In genomic region chr1:28259252-28259934, GRCh38 we compare ENCODE assay signal across 8 cellular contexts. TPM values are rescaled to one million over a fixed set of nuclear protein-coding genes. Genes with fewer than 3 reads are reported as not detected.
DNase-seq lines count a peak whose midpoint lies in the region; ATAC-seq and TF ChIP-seq lines count a peak whose summit lies in the region.

Gene SESN2 (plus strand): TSS chr1:28259518. CDS start chr1:28259848, 330 bp downstream.

- intact Hi-C loops in dendritic cell treated with granulocyte-macrophage colony-stimulating factor and Interleukin-4, amounts not matched to agents 40 ng/mL and 50 ng/mL, for 4 days (cut with micrococcal nuclease): loop anchor here (1.0 kb wide), 1 partner anchor 11 kb away; no protein-coding TSS in a partner anchor
- intact Hi-C loops in left lung (cut with DNase I): no loop called here

- H3K4me3 ChIP-seq in left lung: peak within 1 kb of the TSS; percentile 98 to 99

- peaks cover 11% of the 10 kb centered on the region for H3K36me3 Mint-ChIP-seq in dendritic cell treated with granulocyte-macrophage colony-stimulating factor and Interleukin-4, amounts not matched to agents 40 ng/mL and 50 ng/mL, for 4 days (ENCODE audit: low read depth)

- peak within 1 kb of the TSS; percentile 84 to 88 for H3K27ac ChIP-seq in left lung

- H3K9me3 ChIP-seq in left lung: no peaks in the 10 kb centered on the region

- H3K27me3 Mint-ChIP-seq in dendritic cell treated with granulocyte-macrophage colony-stimulating factor and Interleukin-4, amounts not matched to agents 40 ng/mL and 50 ng/mL, for 4 days: peaks cover 3% of the 10 kb centered on the region

- H3K36me3 ChIP-seq in left lung: no peaks in the 10 kb centered on the region

- no peaks in the 10 kb centered on the region for H3K9me3 Mint-ChIP-seq in dendritic cell treated with granulocyte-macrophage colony-stimulating factor and Interleukin-4, amounts not matched to agents 40 ng/mL and 50 ng/mL, for 4 days

- H3K4me1 Mint-ChIP-seq in dendritic cell treated with granulocyte-macrophage colony-stimulating factor and Interleukin-4, amounts not matched to agents 40 ng/mL and 50 ng/mL, for 4 days (ENCODE audit: low read depth): peaks cover 28% of the 10 kb centered on the region

- H3K4me3 Mint-ChIP-seq in dendritic cell treated with granulocyte-macrophage colony-stimulating factor and Interleukin-4, amounts not matched to agents 40 ng/mL and 50 ng/mL, for 4 days: peak within 1 kb of the TSS; percentile 86

- DNase-seq in C1 segment of cervical spinal cord (lab: John Stamatoyannopoulos, UW) (peak; percentile 74 to 98 (median 94)), NCI-H748 treated with DMSO at 0.1 percent for 48 hours (lab: John Stamatoyannopoulos, UW) (peak; percentile 80), left lung (peak; percentile 99)
- DNase-seq in activated CD4-positive, alpha-beta T cell treated with anti-CD3 and anti-CD28 coated beads, Interleukin-2, amount 50 U/mL, for 4 hours: peak; percentile 99 to 100
- peak; percentile 99 for DNase-seq in stimulated activated CD4-positive, alpha-beta T cell treated with anti-CD3 and anti-CD28 coated beads, Interleukin-2, amount 100 ng/mL, for 48 hours

- ATAC-seq in GM19372 (IDR thresholded peaks at IDR 0.05; ENCODE audit: low read depth, unreplicated experiment) (peak; percentile 92), HG03558 (IDR thresholded peaks at IDR 0.05; ENCODE audit: extremely low read depth, unreplicated experiment) (peak; percentile 72), left lung (peak; percentile 97)

- peaks cover 10 to 48% of the 10 kb centered on the region in 2 donors for H3K4me1 ChIP-seq in left lung

- H3K27me3 ChIP-seq in left lung: no peaks in the 10 kb centered on the region

- TF ChIP-seq CTCF in left lung (IDR thresholded peaks at IDR 0.05): no peak

- peak within 1 kb of the TSS; percentile 84 for H3K27ac Mint-ChIP-seq in dendritic cell treated with granulocyte-macrophage colony-stimulating factor and Interleukin-4, amounts not matched to agents 40 ng/mL and 50 ng/mL, for 4 days

RNA-seq across cellular contexts. Expression of gene SESN2, which starts in this region (rescaled TPM):
- total RNA-seq in left lung: 10 to 100 TPM; 14.6 to 17.6 TPM

Comparison
In these comparisons a context has a peak if more than half of its experiments do, and no peak if none do; other contexts are left out.
1. Peak in every context shown above with its lines: DNase-seq, ATAC-seq, H3K4me3 ChIP-seq and H3K27ac ChIP-seq.